Comparison of ENCODE assay signal across 1 cellular context in the genomic region with DNA sequence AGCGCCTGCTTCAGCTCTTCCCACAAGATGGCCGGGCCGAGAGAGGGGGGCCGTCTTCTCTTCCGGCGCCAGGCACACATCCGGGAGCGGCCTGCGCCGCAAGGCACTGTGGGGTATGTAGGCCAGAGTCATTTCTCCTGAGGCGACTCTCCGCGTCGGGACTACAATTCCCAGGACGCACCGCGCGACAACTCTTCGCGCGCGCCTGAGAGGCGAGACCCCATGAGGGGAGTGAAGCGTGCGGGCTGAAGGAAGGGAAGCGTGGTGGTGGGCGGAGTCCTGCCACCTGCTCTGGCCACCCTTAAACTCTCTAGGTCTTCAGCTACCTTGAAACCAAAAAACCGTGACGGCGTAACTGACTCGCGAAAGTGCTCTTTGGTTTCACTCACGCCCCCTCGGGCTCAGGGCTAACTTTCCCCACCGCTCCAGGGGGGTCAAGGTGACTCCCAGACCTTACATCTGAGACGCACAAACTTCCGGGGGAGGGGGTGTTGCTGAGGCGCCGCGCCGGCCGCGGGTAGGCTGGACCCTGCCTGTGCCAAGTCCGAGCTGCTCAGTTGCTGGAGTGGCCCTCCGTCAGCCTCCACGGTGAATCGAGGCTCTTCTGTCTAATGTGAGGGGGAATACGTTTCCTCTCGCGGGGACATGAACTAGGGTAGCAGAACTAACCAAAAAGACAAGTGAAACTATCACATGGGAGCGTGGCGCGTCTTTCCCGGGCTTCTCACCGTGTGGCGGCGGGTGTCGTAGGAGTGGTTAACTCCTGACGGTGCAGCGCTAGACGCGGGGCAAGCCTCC.
TF ChIP-seq lines count a peak whose summit lies in the region.

A gene (minus strand): TSS at position 45 of the 798 bp plus-strand sequence. CDS start 102 bp downstream, outside the sequence.

TF ChIP-seq in HepG2, 621 proteins besides CTCF, POLR2A, EP300 and RAD21 (continued from another document and continues in another):
- TF ChIP-seq, protein P1, sequence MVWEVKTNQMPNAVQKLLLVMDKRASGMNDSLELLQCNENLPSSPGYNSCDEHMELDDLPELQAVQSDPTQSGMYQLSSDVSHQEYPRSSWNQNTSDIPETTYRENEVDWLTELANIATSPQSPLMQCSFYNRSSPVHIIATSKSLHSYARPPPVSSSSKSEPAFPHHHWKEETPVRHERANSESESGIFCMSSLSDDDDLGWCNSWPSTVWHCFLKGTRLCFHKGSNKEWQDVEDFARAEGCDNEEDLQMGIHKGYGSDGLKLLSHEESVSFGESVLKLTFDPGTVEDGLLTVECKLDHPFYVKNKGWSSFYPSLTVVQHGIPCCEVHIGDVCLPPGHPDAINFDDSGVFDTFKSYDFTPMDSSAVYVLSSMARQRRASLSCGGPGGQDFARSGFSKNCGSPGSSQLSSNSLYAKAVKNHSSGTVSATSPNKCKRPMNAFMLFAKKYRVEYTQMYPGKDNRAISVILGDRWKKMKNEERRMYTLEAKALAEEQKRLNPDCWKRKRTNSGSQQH (CRISPR knock-in tag; IDR thresholded peaks at IDR 0.05; ENCODE audit: low read depth) = peak; percentile 82; the same call in 1 of the 2 replicates
- peak; percentile 81 for TF ChIP-seq POLR2G (IDR thresholded peaks at IDR 0.05; ENCODE audit: low read depth, low read length)
- TF ChIP-seq, protein P2, sequence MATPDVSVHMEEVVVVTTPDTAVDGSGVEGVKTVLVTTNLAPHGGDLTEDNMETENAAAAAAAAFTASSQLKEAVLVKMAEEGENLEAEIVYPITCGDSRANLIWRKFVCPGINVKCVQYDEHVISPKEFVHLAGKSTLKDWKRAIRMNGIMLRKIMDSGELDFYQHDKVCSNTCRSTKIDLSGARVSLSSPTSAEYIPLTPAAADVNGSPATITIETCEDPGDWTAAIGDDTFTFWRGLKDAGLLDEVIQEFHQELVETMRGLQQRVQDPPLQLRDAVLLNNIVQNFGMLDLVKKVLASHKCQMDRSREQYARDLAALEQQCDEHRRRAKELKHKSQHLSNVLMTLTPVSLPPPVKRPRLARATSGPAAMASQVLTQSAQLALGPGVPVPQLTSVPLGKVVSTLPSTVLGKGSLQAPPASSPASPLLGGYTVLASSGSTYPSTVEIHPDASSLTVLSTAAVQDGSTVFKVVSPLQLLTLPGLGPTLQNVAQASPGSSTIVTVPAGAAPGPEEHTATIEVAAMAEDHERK (CRISPR knock-in tag; IDR thresholded peaks at IDR 0.05; ENCODE audit: low read depth) = peak; percentile 61; the same call in 1 of the 2 replicates
- no peak for TF ChIP-seq CENPT (CRISPR knock-in tag; IDR thresholded peaks at IDR 0.05; ENCODE audit: low read depth)
- TF ChIP-seq, protein P3, sequence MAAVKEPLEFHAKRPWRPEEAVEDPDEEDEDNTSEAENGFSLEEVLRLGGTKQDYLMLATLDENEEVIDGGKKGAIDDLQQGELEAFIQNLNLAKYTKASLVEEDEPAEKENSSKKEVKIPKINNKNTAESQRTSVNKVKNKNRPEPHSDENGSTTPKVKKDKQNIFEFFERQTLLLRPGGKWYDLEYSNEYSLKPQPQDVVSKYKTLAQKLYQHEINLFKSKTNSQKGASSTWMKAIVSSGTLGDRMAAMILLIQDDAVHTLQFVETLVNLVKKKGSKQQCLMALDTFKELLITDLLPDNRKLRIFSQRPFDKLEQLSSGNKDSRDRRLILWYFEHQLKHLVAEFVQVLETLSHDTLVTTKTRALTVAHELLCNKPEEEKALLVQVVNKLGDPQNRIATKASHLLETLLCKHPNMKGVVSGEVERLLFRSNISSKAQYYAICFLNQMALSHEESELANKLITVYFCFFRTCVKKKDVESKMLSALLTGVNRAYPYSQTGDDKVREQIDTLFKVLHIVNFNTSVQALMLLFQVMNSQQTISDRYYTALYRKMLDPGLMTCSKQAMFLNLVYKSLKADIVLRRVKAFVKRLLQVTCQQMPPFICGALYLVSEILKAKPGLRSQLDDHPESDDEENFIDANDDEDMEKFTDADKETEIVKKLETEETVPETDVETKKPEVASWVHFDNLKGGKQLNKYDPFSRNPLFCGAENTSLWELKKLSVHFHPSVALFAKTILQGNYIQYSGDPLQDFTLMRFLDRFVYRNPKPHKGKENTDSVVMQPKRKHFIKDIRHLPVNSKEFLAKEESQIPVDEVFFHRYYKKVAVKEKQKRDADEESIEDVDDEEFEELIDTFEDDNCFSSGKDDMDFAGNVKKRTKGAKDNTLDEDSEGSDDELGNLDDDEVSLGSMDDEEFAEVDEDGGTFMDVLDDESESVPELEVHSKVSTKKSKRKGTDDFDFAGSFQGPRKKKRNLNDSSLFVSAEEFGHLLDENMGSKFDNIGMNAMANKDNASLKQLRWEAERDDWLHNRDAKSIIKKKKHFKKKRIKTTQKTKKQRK (IDR thresholded peaks at IDR 0.05; ENCODE audit: low read length) = no peak
- no peak for TF ChIP-seq HNRNPL (IDR thresholded peaks at IDR 0.05; ENCODE audit: low read depth, low read length)
- 0 out of 2 replicates have a peak, but pooled peaks have one; percentile 34 for TF ChIP-seq ZNF724P (CRISPR knock-in tag; IDR thresholded peaks at IDR 0.05; ENCODE audit: borderline replicate concordance)
- TF ChIP-seq, protein P4, sequence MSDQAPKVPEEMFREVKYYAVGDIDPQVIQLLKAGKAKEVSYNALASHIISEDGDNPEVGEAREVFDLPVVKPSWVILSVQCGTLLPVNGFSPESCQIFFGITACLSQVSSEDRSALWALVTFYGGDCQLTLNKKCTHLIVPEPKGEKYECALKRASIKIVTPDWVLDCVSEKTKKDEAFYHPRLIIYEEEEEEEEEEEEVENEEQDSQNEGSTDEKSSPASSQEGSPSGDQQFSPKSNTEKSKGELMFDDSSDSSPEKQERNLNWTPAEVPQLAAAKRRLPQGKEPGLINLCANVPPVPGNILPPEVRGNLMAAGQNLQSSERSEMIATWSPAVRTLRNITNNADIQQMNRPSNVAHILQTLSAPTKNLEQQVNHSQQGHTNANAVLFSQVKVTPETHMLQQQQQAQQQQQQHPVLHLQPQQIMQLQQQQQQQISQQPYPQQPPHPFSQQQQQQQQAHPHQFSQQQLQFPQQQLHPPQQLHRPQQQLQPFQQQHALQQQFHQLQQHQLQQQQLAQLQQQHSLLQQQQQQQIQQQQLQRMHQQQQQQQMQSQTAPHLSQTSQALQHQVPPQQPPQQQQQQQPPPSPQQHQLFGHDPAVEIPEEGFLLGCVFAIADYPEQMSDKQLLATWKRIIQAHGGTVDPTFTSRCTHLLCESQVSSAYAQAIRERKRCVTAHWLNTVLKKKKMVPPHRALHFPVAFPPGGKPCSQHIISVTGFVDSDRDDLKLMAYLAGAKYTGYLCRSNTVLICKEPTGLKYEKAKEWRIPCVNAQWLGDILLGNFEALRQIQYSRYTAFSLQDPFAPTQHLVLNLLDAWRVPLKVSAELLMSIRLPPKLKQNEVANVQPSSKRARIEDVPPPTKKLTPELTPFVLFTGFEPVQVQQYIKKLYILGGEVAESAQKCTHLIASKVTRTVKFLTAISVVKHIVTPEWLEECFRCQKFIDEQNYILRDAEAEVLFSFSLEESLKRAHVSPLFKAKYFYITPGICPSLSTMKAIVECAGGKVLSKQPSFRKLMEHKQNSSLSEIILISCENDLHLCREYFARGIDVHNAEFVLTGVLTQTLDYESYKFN (CRISPR knock-in tag; conservative IDR thresholded peaks at IDR 0.05) = peak; percentile 47
- TF ChIP-seq SALL1 (CRISPR knock-in tag; IDR thresholded peaks at IDR 0.05) = peak; percentile 64
- TF ChIP-seq ZNF431 (CRISPR knock-in tag; IDR thresholded peaks at IDR 0.05; ENCODE audit: borderline replicate concordance, low read depth) = peak; percentile 17; the same call in 1 of the 2 replicates
- TF ChIP-seq ZNF614 (CRISPR knock-in tag; IDR thresholded peaks at IDR 0.05; ENCODE audit: borderline replicate concordance) = peak; percentile 70; the same call in 1 of the 2 replicates
- TF ChIP-seq SP5 (CRISPR knock-in tag; IDR thresholded peaks at IDR 0.05; ENCODE audit: borderline replicate concordance, low read depth) = peak; percentile 77
- no peak for TF ChIP-seq HDAC6 (IDR thresholded peaks at IDR 0.05; ENCODE audit: low read depth, low read length)
- TF ChIP-seq PHF20 (CRISPR knock-in tag; IDR thresholded peaks at IDR 0.05) = peak; percentile 62; the same call in 1 of the 2 replicates
- TF ChIP-seq, protein P5, sequence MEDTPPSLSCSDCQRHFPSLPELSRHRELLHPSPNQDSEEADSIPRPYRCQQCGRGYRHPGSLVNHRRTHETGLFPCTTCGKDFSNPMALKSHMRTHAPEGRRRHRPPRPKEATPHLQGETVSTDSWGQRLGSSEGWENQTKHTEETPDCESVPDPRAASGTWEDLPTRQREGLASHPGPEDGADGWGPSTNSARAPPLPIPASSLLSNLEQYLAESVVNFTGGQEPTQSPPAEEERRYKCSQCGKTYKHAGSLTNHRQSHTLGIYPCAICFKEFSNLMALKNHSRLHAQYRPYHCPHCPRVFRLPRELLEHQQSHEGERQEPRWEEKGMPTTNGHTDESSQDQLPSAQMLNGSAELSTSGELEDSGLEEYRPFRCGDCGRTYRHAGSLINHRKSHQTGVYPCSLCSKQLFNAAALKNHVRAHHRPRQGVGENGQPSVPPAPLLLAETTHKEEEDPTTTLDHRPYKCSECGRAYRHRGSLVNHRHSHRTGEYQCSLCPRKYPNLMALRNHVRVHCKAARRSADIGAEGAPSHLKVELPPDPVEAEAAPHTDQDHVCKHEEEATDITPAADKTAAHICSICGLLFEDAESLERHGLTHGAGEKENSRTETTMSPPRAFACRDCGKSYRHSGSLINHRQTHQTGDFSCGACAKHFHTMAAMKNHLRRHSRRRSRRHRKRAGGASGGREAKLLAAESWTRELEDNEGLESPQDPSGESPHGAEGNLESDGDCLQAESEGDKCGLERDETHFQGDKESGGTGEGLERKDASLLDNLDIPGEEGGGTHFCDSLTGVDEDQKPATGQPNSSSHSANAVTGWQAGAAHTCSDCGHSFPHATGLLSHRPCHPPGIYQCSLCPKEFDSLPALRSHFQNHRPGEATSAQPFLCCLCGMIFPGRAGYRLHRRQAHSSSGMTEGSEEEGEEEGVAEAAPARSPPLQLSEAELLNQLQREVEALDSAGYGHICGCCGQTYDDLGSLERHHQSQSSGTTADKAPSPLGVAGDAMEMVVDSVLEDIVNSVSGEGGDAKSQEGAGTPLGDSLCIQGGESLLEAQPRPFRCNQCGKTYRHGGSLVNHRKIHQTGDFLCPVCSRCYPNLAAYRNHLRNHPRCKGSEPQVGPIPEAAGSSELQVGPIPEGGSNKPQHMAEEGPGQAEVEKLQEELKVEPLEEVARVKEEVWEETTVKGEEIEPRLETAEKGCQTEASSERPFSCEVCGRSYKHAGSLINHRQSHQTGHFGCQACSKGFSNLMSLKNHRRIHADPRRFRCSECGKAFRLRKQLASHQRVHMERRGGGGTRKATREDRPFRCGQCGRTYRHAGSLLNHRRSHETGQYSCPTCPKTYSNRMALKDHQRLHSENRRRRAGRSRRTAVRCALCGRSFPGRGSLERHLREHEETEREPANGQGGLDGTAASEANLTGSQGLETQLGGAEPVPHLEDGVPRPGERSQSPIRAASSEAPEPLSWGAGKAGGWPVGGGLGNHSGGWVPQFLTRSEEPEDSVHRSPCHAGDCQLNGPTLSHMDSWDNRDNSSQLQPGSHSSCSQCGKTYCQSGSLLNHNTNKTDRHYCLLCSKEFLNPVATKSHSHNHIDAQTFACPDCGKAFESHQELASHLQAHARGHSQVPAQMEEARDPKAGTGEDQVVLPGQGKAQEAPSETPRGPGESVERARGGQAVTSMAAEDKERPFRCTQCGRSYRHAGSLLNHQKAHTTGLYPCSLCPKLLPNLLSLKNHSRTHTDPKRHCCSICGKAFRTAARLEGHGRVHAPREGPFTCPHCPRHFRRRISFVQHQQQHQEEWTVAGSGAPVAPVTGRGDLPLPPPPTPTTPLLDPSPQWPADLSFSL (CRISPR knock-in tag; IDR thresholded peaks at IDR 0.05) = no peak
- TF ChIP-seq KMT2B (CRISPR knock-in tag; IDR thresholded peaks at IDR 0.05) = peak; percentile 76
- TF ChIP-seq ZNF678 (CRISPR knock-in tag; IDR thresholded peaks at IDR 0.05) = no peak; the same call in 1 of the 2 replicates
- TF ChIP-seq ELF4 (CRISPR knock-in tag; IDR thresholded peaks at IDR 0.05; ENCODE audit: borderline replicate concordance) = peak; percentile 24; the same call in 1 of the 2 replicates
- TF ChIP-seq ZNF782 (CRISPR knock-in tag; IDR thresholded peaks at IDR 0.05; ENCODE audit: borderline replicate concordance) = 0 out of 2 replicates have a peak, but pooled peaks have one; percentile 10
- 0 out of 2 replicates have a peak, but pooled peaks have one; percentile 22 for TF ChIP-seq TGIF2 (CRISPR knock-in tag; IDR thresholded peaks at IDR 0.05)
- TF ChIP-seq NFIB (CRISPR knock-in tag; IDR thresholded peaks at IDR 0.05; ENCODE audit: borderline replicate concordance) = no peak
- TF ChIP-seq, protein P6, sequence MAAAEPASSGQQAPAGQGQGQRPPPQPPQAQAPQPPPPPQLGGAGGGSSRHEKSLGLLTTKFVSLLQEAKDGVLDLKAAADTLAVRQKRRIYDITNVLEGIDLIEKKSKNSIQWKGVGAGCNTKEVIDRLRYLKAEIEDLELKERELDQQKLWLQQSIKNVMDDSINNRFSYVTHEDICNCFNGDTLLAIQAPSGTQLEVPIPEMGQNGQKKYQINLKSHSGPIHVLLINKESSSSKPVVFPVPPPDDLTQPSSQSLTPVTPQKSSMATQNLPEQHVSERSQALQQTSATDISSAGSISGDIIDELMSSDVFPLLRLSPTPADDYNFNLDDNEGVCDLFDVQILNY (CRISPR knock-in tag; conservative IDR thresholded peaks at IDR 0.05) = peak; percentile 75; the same call in 1 of the 2 replicates
- TF ChIP-seq, protein P7, sequence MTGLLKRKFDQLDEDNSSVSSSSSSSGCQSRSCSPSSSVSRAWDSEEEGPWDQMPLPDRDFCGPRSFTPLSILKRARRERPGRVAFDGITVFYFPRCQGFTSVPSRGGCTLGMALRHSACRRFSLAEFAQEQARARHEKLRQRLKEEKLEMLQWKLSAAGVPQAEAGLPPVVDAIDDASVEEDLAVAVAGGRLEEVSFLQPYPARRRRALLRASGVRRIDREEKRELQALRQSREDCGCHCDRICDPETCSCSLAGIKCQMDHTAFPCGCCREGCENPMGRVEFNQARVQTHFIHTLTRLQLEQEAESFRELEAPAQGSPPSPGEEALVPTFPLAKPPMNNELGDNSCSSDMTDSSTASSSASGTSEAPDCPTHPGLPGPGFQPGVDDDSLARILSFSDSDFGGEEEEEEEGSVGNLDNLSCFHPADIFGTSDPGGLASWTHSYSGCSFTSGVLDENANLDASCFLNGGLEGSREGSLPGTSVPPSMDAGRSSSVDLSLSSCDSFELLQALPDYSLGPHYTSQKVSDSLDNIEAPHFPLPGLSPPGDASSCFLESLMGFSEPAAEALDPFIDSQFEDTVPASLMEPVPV (CRISPR knock-in tag; IDR thresholded peaks at IDR 0.05) = peak; percentile 58; the same call in 1 of the 2 replicates
- TF ChIP-seq ZNF776 (CRISPR knock-in tag; IDR thresholded peaks at IDR 0.05) = 0 out of 2 replicates have a peak, but pooled peaks have one; percentile 47
- TF ChIP-seq, protein P8, sequence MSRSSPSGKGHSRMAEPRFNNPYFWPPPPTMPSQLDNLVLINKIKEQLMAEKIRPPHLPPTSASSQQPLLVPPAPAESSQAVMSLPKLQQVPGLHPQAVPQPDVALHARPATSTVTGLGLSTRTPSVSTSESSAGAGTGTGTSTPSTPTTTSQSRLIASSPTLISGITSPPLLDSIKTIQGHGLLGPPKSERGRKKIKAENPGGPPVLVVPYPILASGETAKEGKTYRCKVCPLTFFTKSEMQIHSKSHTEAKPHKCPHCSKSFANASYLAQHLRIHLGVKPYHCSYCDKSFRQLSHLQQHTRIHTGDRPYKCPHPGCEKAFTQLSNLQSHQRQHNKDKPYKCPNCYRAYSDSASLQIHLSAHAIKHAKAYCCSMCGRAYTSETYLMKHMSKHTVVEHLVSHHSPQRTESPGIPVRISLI (CRISPR knock-in tag; IDR thresholded peaks at IDR 0.05; ENCODE audit: borderline replicate concordance) = no peak; the same call in 1 of the 2 replicates
- TF ChIP-seq SP2 (CRISPR knock-in tag; IDR thresholded peaks at IDR 0.05) = peak; percentile 59; the same call in 1 of the 2 replicates
- TF ChIP-seq NCOR1 (IDR thresholded peaks at IDR 0.05; ENCODE audit: borderline replicate concordance, low read length) = peak; percentile 39; the same call in 1 of the 2 replicates
